8 cellular contexts compared by ENCODE assay signal in the genomic region with DNA sequence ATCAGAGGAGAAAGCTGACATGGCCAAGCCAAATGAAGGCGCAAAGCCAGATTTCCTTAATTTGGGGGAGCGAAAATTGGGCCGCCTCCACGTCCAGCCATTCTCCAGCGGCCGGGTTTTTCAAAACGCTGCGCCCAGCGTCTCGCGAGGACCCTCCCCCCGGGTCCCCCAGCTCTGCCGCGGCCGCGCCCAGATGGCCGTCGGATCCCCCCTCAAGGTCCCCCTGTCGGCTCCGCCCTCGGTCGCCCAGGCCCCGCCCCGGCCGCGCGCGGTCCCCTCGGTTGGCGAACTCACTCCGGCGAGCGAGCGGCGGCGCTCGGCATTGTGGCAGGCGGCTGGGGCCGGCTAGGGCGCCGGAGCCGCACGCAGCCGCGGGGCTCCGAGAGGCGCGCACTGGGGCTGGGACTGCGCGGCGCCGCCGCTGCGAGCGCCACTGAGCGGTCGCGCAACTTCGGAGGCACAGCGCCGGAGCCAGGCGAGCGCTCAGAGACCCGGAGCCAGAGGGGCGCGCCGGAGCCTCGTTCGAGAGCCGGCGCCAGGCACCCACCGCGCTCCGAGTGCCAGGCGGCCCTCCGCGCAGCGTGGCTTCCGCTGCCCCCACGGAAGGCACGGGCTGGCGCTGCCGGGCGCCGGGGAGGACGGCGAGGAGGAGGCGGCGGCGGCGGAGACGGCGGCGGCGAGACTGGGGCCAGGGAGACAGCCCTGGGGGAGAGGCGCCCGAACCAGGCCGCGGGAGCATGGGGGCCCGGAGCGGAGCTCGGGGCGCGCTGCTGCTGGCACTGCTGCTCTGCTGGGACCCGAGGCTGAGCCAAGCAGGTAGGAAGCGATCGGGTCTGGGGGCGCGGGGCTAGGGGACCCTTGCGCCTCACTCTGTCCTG. TPM values are rescaled to one million over a fixed set of nuclear protein-coding genes. Genes with fewer than 3 reads are reported as not detected.
DNase-seq lines count a peak whose midpoint lies in the region; ATAC-seq and TF ChIP-seq lines count a peak whose summit lies in the region.

Gene UNC5B (plus strand): TSS at position 322 of the 878 bp plus-strand sequence. CDS start 416 bp downstream, at position 738.

- TF ChIP-seq EP300 in Ishikawa (IDR thresholded peaks at IDR 0.05; ENCODE audit: borderline replicate concordance) (no peak), gastroesophageal sphincter (IDR thresholded peaks at IDR 0.05) (no peak)

- H3K36me3 ChIP-seq in gastroesophageal sphincter: no peaks in the 10 kb centered on the region
- H3K36me3 ChIP-seq in subcutaneous abdominal adipose tissue (ENCODE audit: control insufficient read depth in 5 of 5, insufficient read depth in 5 of 5, low read length in 5 of 5): no peaks in the 10 kb centered on the region

- CTCF ChIA-PET in activated naive CD4-positive, alpha-beta T cell treated with anti-CD3 and anti-CD28 coated beads, Interleukin-2, amount 10 ng/mL, durations not matched to agents 7 days and 5 days (lab: Charles Lee): interaction anchor here (1.2 kb wide), 1 partner anchor 287 kb away, joined by 4 read pairs; no protein-coding TSS in a partner anchor

- no peak for TF ChIP-seq RAD21 in Ishikawa (IDR thresholded peaks at IDR 0.05; ENCODE audit: low read depth)

- peaks cover 25% of the 10 kb centered on the region for H3K27me3 ChIP-seq in gastroesophageal sphincter
- peaks cover 8 to 39% (median 22%) of the 10 kb centered on the region in 5 donors for H3K27me3 ChIP-seq in subcutaneous abdominal adipose tissue (ENCODE audit: control insufficient read depth in 5 of 5, insufficient read depth in 4 of 5, low read length in 5 of 5)

- DNase-seq in COLO668 (lab: John Stamatoyannopoulos, UW; ENCODE audit: unreplicated experiment) (peak; percentile 76), neural crest cell (ENCODE audit: low read depth, low spot score) (peak; percentile 91)
- peak; percentile 65 for DNase-seq in activated naive CD4-positive, alpha-beta T cell treated with anti-CD3 and anti-CD28 coated beads, Interleukin-2, amount 10 ng/mL, durations not matched to agents 7 days and 5 days

- H3K36me3 Mint-ChIP-seq in activated naive CD4-positive, alpha-beta T cell treated with anti-CD3 and anti-CD28 coated beads, Interleukin-2, amount 10 ng/mL, durations not matched to agents 7 days and 5 days: no peaks in the 10 kb centered on the region
- no peaks in the 10 kb centered on the region for H3K36me3 Mint-ChIP-seq in neural crest cell (ENCODE audit: low read depth)

- H3K4me1 ChIP-seq in gastroesophageal sphincter: peaks cover 0 to 56% (median 10%) of the 10 kb centered on the region in 3 donors
- H3K4me1 ChIP-seq in subcutaneous abdominal adipose tissue (ENCODE audit: control insufficient read depth in 5 of 5, insufficient read depth in 5 of 5, low read length in 5 of 5): peaks cover 0 to 45% (median 38%) of the 10 kb centered on the region in 5 donors

- H3K9me3 Mint-ChIP-seq in activated naive CD4-positive, alpha-beta T cell treated with anti-CD3 and anti-CD28 coated beads, Interleukin-2, amount 10 ng/mL, durations not matched to agents 7 days and 5 days: no peaks in the 10 kb centered on the region
- H3K9me3 Mint-ChIP-seq in neural crest cell: no peaks in the 10 kb centered on the region

- H3K4me3 ChIP-seq in gastroesophageal sphincter (peak within 1 kb of the TSS; percentile 69 to 79), subcutaneous abdominal adipose tissue (ENCODE audit: low read depth in 1 of 5, low read length in 5 of 5) (peak within 1 kb of the TSS; percentile 67 to 77 (median 71))

- H3K27me3 Mint-ChIP-seq in activated naive CD4-positive, alpha-beta T cell treated with anti-CD3 and anti-CD28 coated beads, Interleukin-2, amount 10 ng/mL, durations not matched to agents 7 days and 5 days: peaks cover 97% of the 10 kb centered on the region
- H3K27me3 Mint-ChIP-seq in neural crest cell (ENCODE audit: low read depth): peaks cover 89% of the 10 kb centered on the region

- H3K4me1 Mint-ChIP-seq in activated naive CD4-positive, alpha-beta T cell treated with anti-CD3 and anti-CD28 coated beads, Interleukin-2, amount 10 ng/mL, durations not matched to agents 7 days and 5 days: peaks cover 8% of the 10 kb centered on the region
- peaks cover 36% of the 10 kb centered on the region for H3K4me1 Mint-ChIP-seq in neural crest cell

- ATAC-seq in gastroesophageal sphincter (peak; percentile 92), GM21619 (IDR thresholded peaks at IDR 0.05; ENCODE audit: unreplicated experiment) (no peak)

- no peak within 1 kb of the TSS for H3K27ac Mint-ChIP-seq in activated naive CD4-positive, alpha-beta T cell treated with anti-CD3 and anti-CD28 coated beads, Interleukin-2, amount 10 ng/mL, durations not matched to agents 7 days and 5 days
- H3K27ac Mint-ChIP-seq in neural crest cell (ENCODE audit: unreplicated experiment): no peak within 1 kb of the TSS

- H3K27ac ChIP-seq in gastroesophageal sphincter (peak within 1 kb of the TSS; percentile 15 to 89 (median 84)), subcutaneous abdominal adipose tissue (ENCODE audit: low read depth, low read length) (no peak within 1 kb of the TSS)

- TF ChIP-seq POLR2A in gastroesophageal sphincter (IDR thresholded peaks at IDR 0.05): peak; percentile 71 to 83

- WGBS in gastroesophageal sphincter (ENCODE audit: low coverage in 1 of 2), 2 donors: no CpG with 5 or more reads among the region's 110 CpGs

- H3K9me3 ChIP-seq in gastroesophageal sphincter: no peaks in the 10 kb centered on the region
- no peaks in the 10 kb centered on the region for H3K9me3 ChIP-seq in subcutaneous abdominal adipose tissue (ENCODE audit: control insufficient read depth in 5 of 5, low read length in 5 of 5)

- peak within 1 kb of the TSS in 3 of 5 donors; percentile 52 to 79 (median 66) for H3K9ac ChIP-seq in subcutaneous abdominal adipose tissue (ENCODE audit: low read length in 5 of 5)

- peak within 1 kb of the TSS; percentile 54 for H3K4me3 Mint-ChIP-seq in activated naive CD4-positive, alpha-beta T cell treated with anti-CD3 and anti-CD28 coated beads, Interleukin-2, amount 10 ng/mL, durations not matched to agents 7 days and 5 days
- peak within 1 kb of the TSS; percentile 89 for H3K4me3 Mint-ChIP-seq in neural crest cell

- TF ChIP-seq CTCF in gastroesophageal sphincter (IDR thresholded peaks at IDR 0.05): peak in 3 of 4 experiments; percentile 45 to 64 (median 51)
- TF ChIP-seq CTCF in neural crest cell (conservative IDR thresholded peaks at IDR 0.05): peak; percentile 55

TF ChIP-seq in Ishikawa, 13 proteins besides CTCF, POLR2A, EP300 and RAD21 (continues in another document):
- TF ChIP-seq USF1 (IDR thresholded peaks at IDR 0.05) (no peak), TAF1 (IDR thresholded peaks at IDR 0.05; ENCODE audit: low read depth) (peak; percentile 67; the same call in 1 of the 2 replicates), TCF12 (IDR thresholded peaks at IDR 0.05; ENCODE audit: low read depth) (peak; percentile 36; the same call in 1 of the 2 replicates)
- TF ChIP-seq, protein P1, sequence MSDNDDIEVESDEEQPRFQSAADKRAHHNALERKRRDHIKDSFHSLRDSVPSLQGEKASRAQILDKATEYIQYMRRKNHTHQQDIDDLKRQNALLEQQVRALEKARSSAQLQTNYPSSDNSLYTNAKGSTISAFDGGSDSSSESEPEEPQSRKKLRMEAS (IDR thresholded peaks at IDR 0.05): peak; percentile 48; the same call in 1 of the 2 replicates

TF ChIP-seq in PFSK-1, 5 proteins besides CTCF, POLR2A, EP300 and RAD21:
- TF ChIP-seq FOXP2 (optimal IDR thresholded peaks at IDR 0.05; ENCODE audit: borderline replicate concordance, extremely low read depth, extremely low read length, insufficient read depth): no peak
- 0 out of 2 replicates have a peak, but pooled peaks have one; percentile 48 for TF ChIP-seq SIN3A (IDR thresholded peaks at IDR 0.05; ENCODE audit: borderline replicate concordance, insufficient read depth, low read length)
- peak; percentile 77 for TF ChIP-seq POLR2AphosphoS5 (IDR thresholded peaks at IDR 0.05; ENCODE audit: low read depth, low read length)
- peak; percentile 86 for TF ChIP-seq TAF1 (IDR thresholded peaks at IDR 0.05; ENCODE audit: borderline replicate concordance, insufficient read depth, low read length)
- 0 out of 4 replicates have a peak, but pooled peaks have one; percentile 9 to 50 for TF ChIP-seq REST (IDR thresholded peaks at IDR 0.05; ENCODE audit: insufficient read depth in 1 of 2, low read depth in 2 of 2, low read length in 2 of 2)

RNA-seq across cellular contexts. Expression of gene UNC5B, which starts in this region (rescaled TPM):
- 175 TPM for polyA plus RNA-seq in PFSK-1 (2012; ENCODE audit: insufficient read length, low read depth)
- total RNA-seq in gastroesophageal sphincter (1 to 10 TPM; 2.2 to 3.7 (median 3.2) TPM), neural crest cell (1.3 TPM in 2 replicates)
